Comparison of ENCODE assay signal across 11 cellular contexts in genomic region chrX:71623105-71623450, GRCh38. TPM values are rescaled to one million over a fixed set of nuclear protein-coding genes. Genes with fewer than 3 reads are reported as not detected.
DNase-seq lines count a peak whose midpoint lies in the region; ATAC-seq, FAIRE-seq and TF ChIP-seq lines count a peak whose summit lies in the region.
"Had no signal": no experiment of that assay in that cellular context is flagged by ENCODE, and none has a peak within 500 bp of the region (broad histone marks: within the 10 kb centered on the region; RNA-seq: fewer than 3 reads in every experiment).

No MANE protein-coding gene starts in this region.

- peaks cover 58% of the 10 kb centered on the region for H3K4me1 ChIP-seq in HepG2 (ENCODE audit: insufficient read depth, low read length)

- no peaks in the 10 kb centered on the region for H3K36me3 ChIP-seq in HepG2 (replicated peaks in 1 of 2; ENCODE audit: control insufficient read depth in 1 of 2, insufficient read depth in 2 of 2, low read length in 2 of 2)

- H3K27ac Mint-ChIP-seq in T-helper 1 cell treated with Interleukin-12 subunit alpha and Interleukin-12 subunit beta and Interleukin-4 antibody, amounts not matched to agents 30 μg/mL and 1 μg/mL, for 36 hours = peak overlapping the region; percentile 96
- H3K27ac Mint-ChIP-seq in activated T-helper 2 cell treated with anti-CD3 and anti-CD28 coated beads, Interferon-gamma antibody, Interleukin-2, Interleukin-4, amounts not matched to agents 10 μg/mL and 5 μg/mL and 100 μg/mL, durations not matched to agents 14 hours and 24 hours and 36 hours = peak overlapping the region; percentile 91
- H3K27ac Mint-ChIP-seq in stimulated activated naive CD8-positive, alpha-beta T cell treated with anti-CD3 and anti-CD28 coated beads, Interleukin-15, amount 100 ng/mL, for 72 hours = peak overlapping the region; percentile 98 to 99

- no peaks in the 10 kb centered on the region for H4K20me1 ChIP-seq in HepG2 (ENCODE audit: insufficient read depth, low read length)

- 29% methylated on average over 1 of the region's 3 CpGs for WGBS in HepG2 (ENCODE audit: low lambda C conversion rate)

- peak overlapping the region; percentile 75 for H3K4me3 Mint-ChIP-seq in T-helper 1 cell treated with Interleukin-12 subunit alpha and Interleukin-12 subunit beta and Interleukin-4 antibody, amounts not matched to agents 30 μg/mL and 1 μg/mL, for 36 hours
- H3K4me3 Mint-ChIP-seq in activated T-helper 2 cell treated with anti-CD3 and anti-CD28 coated beads, Interferon-gamma antibody, Interleukin-2, Interleukin-4, amounts not matched to agents 10 μg/mL and 5 μg/mL and 100 μg/mL, durations not matched to agents 14 hours and 24 hours and 36 hours (ENCODE audit: low read depth) = peak overlapping the region; percentile 57
- peak overlapping the region; percentile 73 to 86 for H3K4me3 Mint-ChIP-seq in stimulated activated naive CD8-positive, alpha-beta T cell treated with anti-CD3 and anti-CD28 coated beads, Interleukin-15, amount 100 ng/mL, for 72 hours

- peak overlapping the region; percentile 64 for H3K9ac ChIP-seq in HepG2 (ENCODE audit: insufficient read depth, low read depth, low read length)

- no peaks in the 10 kb centered on the region for H3K27me3 Mint-ChIP-seq in T-helper 1 cell treated with Interleukin-12 subunit alpha and Interleukin-12 subunit beta and Interleukin-4 antibody, amounts not matched to agents 30 μg/mL and 1 μg/mL, for 36 hours (ENCODE audit: low read depth)
- H3K27me3 Mint-ChIP-seq in activated T-helper 2 cell treated with anti-CD3 and anti-CD28 coated beads, Interferon-gamma antibody, Interleukin-2, Interleukin-4, amounts not matched to agents 10 μg/mL and 5 μg/mL and 100 μg/mL, durations not matched to agents 14 hours and 24 hours and 36 hours (ENCODE audit: low read depth) = no peaks in the 10 kb centered on the region
- H3K27me3 Mint-ChIP-seq in stimulated activated naive CD8-positive, alpha-beta T cell treated with anti-CD3 and anti-CD28 coated beads, Interleukin-15, amount 100 ng/mL, for 72 hours = no peaks in the 10 kb centered on the region

- no peak for TF ChIP-seq CTCF in HepG2 (CRISPR knock-in tag; IDR thresholded peaks at IDR 0.05)

- TF ChIP-seq POLR2A in HepG2 (IDR thresholded peaks at IDR 0.05; ENCODE audit: insufficient read depth in 1 of 2, low read depth in 2 of 2, low read length in 2 of 2) = no peak

- no peak for DNase-seq in T-helper 1 cell
- no peak for DNase-seq in activated T-helper 2 cell treated with anti-CD3 and anti-CD28 coated beads, Interferon-gamma antibody, Interleukin-2, Interleukin-4, amounts not matched to agents 10 μg/mL and 5 μg/mL and 100 μg/mL, durations not matched to agents 14 hours and 24 hours and 36 hours (ENCODE audit: low spot score)
- DNase-seq in HepG2 (ENCODE audit: low spot score) = no peak
- DNase-seq in stimulated activated naive CD8-positive, alpha-beta T cell treated with anti-CD3 and anti-CD28 coated beads, Interleukin-15, amount 100 ng/mL, for 72 hours = no peak
- no peak for DNase-seq in T-helper 9 cell
- DNase-seq in GF-D8 (lab: John Stamatoyannopoulos, UW) = no peak

- peak overlapping the region; percentile 65 for H3K4me2 ChIP-seq in HepG2 (ENCODE audit: low read depth, low read length)

- peaks cover 4% of the 10 kb centered on the region for H3K36me3 Mint-ChIP-seq in T-helper 1 cell treated with Interleukin-12 subunit alpha and Interleukin-12 subunit beta and Interleukin-4 antibody, amounts not matched to agents 30 μg/mL and 1 μg/mL, for 36 hours (ENCODE audit: low read depth)
- peaks cover 8% of the 10 kb centered on the region for H3K36me3 Mint-ChIP-seq in activated T-helper 2 cell treated with anti-CD3 and anti-CD28 coated beads, Interferon-gamma antibody, Interleukin-2, Interleukin-4, amounts not matched to agents 10 μg/mL and 5 μg/mL and 100 μg/mL, durations not matched to agents 14 hours and 24 hours and 36 hours (ENCODE audit: low read depth)

- BruUV-seq in HepG2 (replicated peaks; lab: Mats Ljungman, UMichigan) = no TSS peak

- H3K9me3 ChIP-seq in HepG2 (ENCODE audit: low read length) = no peaks in the 10 kb centered on the region

- H2AFZ ChIP-seq in HepG2 (ENCODE audit: low read length) = no peak overlapping the region

- TF ChIP-seq RAD21 in HepG2 (CRISPR knock-in tag; IDR thresholded peaks at IDR 0.05) = no peak

- no peaks in the 10 kb centered on the region for H3K9me3 Mint-ChIP-seq in T-helper 1 cell treated with Interleukin-12 subunit alpha and Interleukin-12 subunit beta and Interleukin-4 antibody, amounts not matched to agents 30 μg/mL and 1 μg/mL, for 36 hours
- H3K9me3 Mint-ChIP-seq in activated T-helper 2 cell treated with anti-CD3 and anti-CD28 coated beads, Interferon-gamma antibody, Interleukin-2, Interleukin-4, amounts not matched to agents 10 μg/mL and 5 μg/mL and 100 μg/mL, durations not matched to agents 14 hours and 24 hours and 36 hours = no peaks in the 10 kb centered on the region
- no peaks in the 10 kb centered on the region for H3K9me3 Mint-ChIP-seq in stimulated activated naive CD8-positive, alpha-beta T cell treated with anti-CD3 and anti-CD28 coated beads, Interleukin-15, amount 100 ng/mL, for 72 hours

- intact Hi-C loops in activated T-helper 2 cell treated with anti-CD3 and anti-CD28 coated beads, Interferon-gamma antibody, Interleukin-2, Interleukin-4, amounts not matched to agents 10 μg/mL and 5 μg/mL and 100 μg/mL, durations not matched to agents 14 hours and 24 hours and 36 hours (cut with micrococcal nuclease) = no loop called here
- intact Hi-C loops in HepG2 (cut with micrococcal nuclease; ENCODE audit: unreplicated experiment) = no loop called here

- CTCF ChIA-PET in HepG2 (lab: Yijun Ruan, JAX; ENCODE audit: low intra/inter-chr PET ratio, low total read pairs) = no interaction called here

- H3K4me1 Mint-ChIP-seq in T-helper 1 cell treated with Interleukin-12 subunit alpha and Interleukin-12 subunit beta and Interleukin-4 antibody, amounts not matched to agents 30 μg/mL and 1 μg/mL, for 36 hours (ENCODE audit: low read depth) = peaks cover 50% of the 10 kb centered on the region
- H3K4me1 Mint-ChIP-seq in activated T-helper 2 cell treated with anti-CD3 and anti-CD28 coated beads, Interferon-gamma antibody, Interleukin-2, Interleukin-4, amounts not matched to agents 10 μg/mL and 5 μg/mL and 100 μg/mL, durations not matched to agents 14 hours and 24 hours and 36 hours (ENCODE audit: low read depth) = peaks cover 43% of the 10 kb centered on the region
- peaks cover 71% of the 10 kb centered on the region for H3K4me1 Mint-ChIP-seq in stimulated activated naive CD8-positive, alpha-beta T cell treated with anti-CD3 and anti-CD28 coated beads, Interleukin-15, amount 100 ng/mL, for 72 hours

- TF ChIP-seq EP300 in HepG2 (IDR thresholded peaks at IDR 0.05; ENCODE audit: low read depth in 2 of 2, low read length in 2 of 2) = no peak
- TF ChIP-seq EP300 in HepG2 (CRISPR knock-in tag; IDR thresholded peaks at IDR 0.05; ENCODE audit: borderline replicate concordance) = no peak

- FAIRE-seq in HepG2 (lab: Jason Lieb, UNC) = no peak
- FAIRE-seq: A204.1 had no signal

- no peaks in the 10 kb centered on the region for H3K79me2 ChIP-seq in HepG2 (ENCODE audit: insufficient read depth, low read length)

- peak overlapping the region; percentile 21 to 46 (median 27); a peak in 3 of 6 replicates for H3K4me3 ChIP-seq in HepG2 (replicated peaks in 1 of 3; ENCODE audit: insufficient read depth in 1 of 3, low read depth in 2 of 3, low read length in 3 of 3)

- peak overlapping the region; percentile 26 for H3K27ac ChIP-seq in HepG2 (ENCODE audit: extremely low read length, insufficient read depth, low read length)

- POLR2A ChIA-PET in HepG2 (lab: Yijun Ruan, JAX) = interaction anchor here (0.8 to 1.0 kb wide), 3 partner anchors 9 to 505 kb away, joined by 3 read pairs; partner anchors contain the start of genes MED12 and TAF1

- H3K27me3 ChIP-seq in HepG2 (ENCODE audit: control insufficient read depth in 1 of 2, insufficient read depth in 2 of 2, low read length in 2 of 2) = no peaks in the 10 kb centered on the region

- ATAC-seq in HepG2 = peak; percentile 66
- ATAC-seq in stimulated activated naive CD8-positive, alpha-beta T cell treated with anti-CD3 and anti-CD28 coated beads, Interleukin-15, amount 100 ng/mL, for 72 hours = no peak
- ATAC-seq in HG02870 (IDR thresholded peaks at IDR 0.05; ENCODE audit: unreplicated experiment) = no peak

- in situ Hi-C loops in HepG2 (cut with HindIII; ENCODE audit: extremely low pct_ligation_motif_present, low pct_unique_long_range_greater_than_20kb) = no loop called here

RNA-seq across cellular contexts. Expression of gene CXCR3, which starts 4.8 kb away (rescaled TPM):
- 11.1 and 11.4 TPM in 2 replicates for total RNA-seq in activated T-helper 2 cell treated with anti-CD3 and anti-CD28 coated beads, Interferon-gamma antibody, Interleukin-2, Interleukin-4, amounts not matched to agents 10 μg/mL and 5 μg/mL and 100 μg/mL, durations not matched to agents 14 hours and 24 hours and 36 hours
- 0.17 and 0.18 TPM in 2 replicates for total RNA-seq in HepG2 (2016; rRNA removed; fragmentation: Illumina TruSeq; extraction: Trizol)
- 0.18 and 0.20 TPM in 2 replicates for total RNA-seq in HepG2 (2016; cell fraction: cytosol; rRNA removed; fragmentation: Illumina TruSeq; extraction: Trizol; ENCODE audit: low read depth)
- 0.13 TPM in 1 of 2 replicates, not detected in the other for total RNA-seq in HepG2 (2016; cell fraction: insoluble cytoplasmic fraction; rRNA removed; fragmentation: Illumina TruSeq; extraction: Trizol)
- total RNA-seq in HepG2 (2016; cell fraction: membrane; rRNA removed; fragmentation: Illumina TruSeq; extraction: Trizol) = 0.10 and 0.15 TPM in 2 replicates
- total RNA-seq in HepG2 (2016; cell fraction: nucleus; rRNA removed; fragmentation: Illumina TruSeq; extraction: Trizol) = 0.22 and 0.37 TPM in 2 replicates
- polyA plus RNA-seq in HepG2 (2011; rRNA removed) = not detected in 2 replicates
- not detected in 2 replicates for polyA plus RNA-seq in HepG2 (2011; cell fraction: cytosol; rRNA removed)
- polyA plus RNA-seq in HepG2 (2011; cell fraction: nucleus; rRNA removed) = 0.07 TPM in 1 of 2 replicates, not detected in the other
- not detected in 2 replicates for polyA plus RNA-seq in HepG2 (2012)
- polyA plus RNA-seq in HepG2 (2016; cell fraction: cytosol; fragmentation: Illumina TruSeq; extraction: Trizol; ENCODE audit: low read depth) = 0.08 and 0.09 TPM in 2 replicates
- polyA plus RNA-seq in HepG2 (2016; cell fraction: insoluble cytoplasmic fraction; fragmentation: Illumina TruSeq; extraction: Trizol; ENCODE audit: low read depth) = 0.32 TPM in 1 of 2 replicates, not detected in the other
- 0.15 and 0.27 TPM in 2 replicates for polyA plus RNA-seq in HepG2 (2016; cell fraction: membrane; fragmentation: Illumina TruSeq; extraction: Trizol; ENCODE audit: low read depth)
- 0.28 and 0.29 TPM in 2 replicates for polyA plus RNA-seq in HepG2 (2016; cell fraction: nucleus; fragmentation: Illumina TruSeq; extraction: Trizol; ENCODE audit: insufficient read depth, low read depth)
- polyA minus RNA-seq in HepG2 (2011; rRNA and poly(A)+ RNA removed; ENCODE audit: low replicate concordance) = 0.30 TPM in 1 of 2 replicates, not detected in the other
- polyA minus RNA-seq in HepG2 (2011; cell fraction: cytosol; rRNA and poly(A)+ RNA removed) = not detected in 2 replicates
- polyA minus RNA-seq in HepG2 (2011; cell fraction: nucleus; rRNA and poly(A)+ RNA removed) = not detected in 2 replicates
- total RNA-seq: glomerular endothelial cell, osteoblast had no signal

RNA-seq across cellular contexts. Expression of gene GCNA, which starts 44.8 kb away (rescaled TPM):
- 3.4 and 3.5 TPM in 2 replicates for total RNA-seq in activated T-helper 2 cell treated with anti-CD3 and anti-CD28 coated beads, Interferon-gamma antibody, Interleukin-2, Interleukin-4, amounts not matched to agents 10 μg/mL and 5 μg/mL and 100 μg/mL, durations not matched to agents 14 hours and 24 hours and 36 hours
- 0.17 and 0.66 TPM in 2 replicates for total RNA-seq in HepG2 (2016; rRNA removed; fragmentation: Illumina TruSeq; extraction: Trizol)
- total RNA-seq in HepG2 (2016; cell fraction: cytosol; rRNA removed; fragmentation: Illumina TruSeq; extraction: Trizol; ENCODE audit: low read depth) = 0.35 and 0.51 TPM in 2 replicates
- total RNA-seq in HepG2 (2016; cell fraction: insoluble cytoplasmic fraction; rRNA removed; fragmentation: Illumina TruSeq; extraction: Trizol) = 0.27 and 0.32 TPM in 2 replicates
- 0.38 and 0.43 TPM in 2 replicates for total RNA-seq in HepG2 (2016; cell fraction: membrane; rRNA removed; fragmentation: Illumina TruSeq; extraction: Trizol)
- 0.62 and 0.69 TPM in 2 replicates for total RNA-seq in HepG2 (2016; cell fraction: nucleus; rRNA removed; fragmentation: Illumina TruSeq; extraction: Trizol)
- 0.38 and 0.44 TPM in 2 replicates for polyA plus RNA-seq in HepG2 (2011; rRNA removed)
- polyA plus RNA-seq in HepG2 (2011; cell fraction: cytosol; rRNA removed) = 0.09 and 0.12 TPM in 2 replicates
- 1.7 and 2.0 TPM in 2 replicates for polyA plus RNA-seq in HepG2 (2011; cell fraction: nucleus; rRNA removed)
- 0.27 and 0.55 TPM in 2 replicates for polyA plus RNA-seq in HepG2 (2012)
- 0.05 and 0.11 TPM in 2 replicates for polyA plus RNA-seq in HepG2 (2016; cell fraction: cytosol; fragmentation: Illumina TruSeq; extraction: Trizol; ENCODE audit: low read depth)
- polyA plus RNA-seq in HepG2 (2016; cell fraction: insoluble cytoplasmic fraction; fragmentation: Illumina TruSeq; extraction: Trizol; ENCODE audit: low read depth) = 0.17 and 0.27 TPM in 2 replicates
- polyA plus RNA-seq in HepG2 (2016; cell fraction: membrane; fragmentation: Illumina TruSeq; extraction: Trizol; ENCODE audit: low read depth) = 0.17 and 0.20 TPM in 2 replicates
- polyA plus RNA-seq in HepG2 (2016; cell fraction: nucleus; fragmentation: Illumina TruSeq; extraction: Trizol; ENCODE audit: insufficient read depth, low read depth) = 1.8 and 2.4 TPM in 2 replicates
- 0.48 and 0.96 TPM in 2 replicates for polyA minus RNA-seq in HepG2 (2011; rRNA and poly(A)+ RNA removed; ENCODE audit: low replicate concordance)
- polyA minus RNA-seq in HepG2 (2011; cell fraction: cytosol; rRNA and poly(A)+ RNA removed) = not detected in 2 replicates
- polyA minus RNA-seq in HepG2 (2011; cell fraction: nucleus; rRNA and poly(A)+ RNA removed) = 0.77 and 1.1 TPM in 2 replicates
